30 cellular contexts compared by ENCODE assay signal in genomic region chr17:45387739-45388138, GRCh38.
"Had no signal": no experiment of that assay in that cellular context is flagged by ENCODE, and none has a peak within 500 bp of the region (broad histone marks: within the 10 kb centered on the region; RNA-seq: fewer than 3 reads in every experiment).

No MANE protein-coding gene starts in this region.

- H3K27ac Mint-ChIP-seq: immature natural killer cell; nephron; stimulated activated naive B cell treated with anti-CD40 and anti-IgM and Interleukin-4, amounts not matched to agents 10 μg/mL and 1 μg/mL and 100 μg/mL, for 72 hours had no signal

- H3K4me1 ChIP-seq: prostate gland, testis had no signal

- ATAC-seq: left colon; left lung; lower lobe of right lung; naive thymus-derived CD8-positive, alpha-beta T cell; pancreas; right cardiac atrium; stimulated activated naive B cell treated with anti-CD40 and anti-IgM and Interleukin-4, amounts not matched to agents 10 μg/mL and 1 μg/mL and 100 μg/mL, for 72 hours; stimulated activated naive CD8-positive, alpha-beta T cell treated with anti-CD3 and anti-CD28 coated beads, Interleukin-15, Interleukin-2, amounts not matched to agents 100 U/mL and 50 U/mL, for 24 hours had no signal

- H3K4me3 Mint-ChIP-seq: immature natural killer cell; nephron; neural crest cell; stimulated activated naive B cell treated with anti-CD40 and anti-IgM and Interleukin-4, amounts not matched to agents 10 μg/mL and 1 μg/mL and 100 μg/mL, for 72 hours had no signal

- FAIRE-seq: islet of Langerhans, kidney, pancreas, small intestine had no signal

- H3K36me3 Mint-ChIP-seq: immature natural killer cell; naive thymus-derived CD8-positive, alpha-beta T cell had no signal

- DNase-seq: hypothalamus; immature natural killer cell; kidney; left colon; left lung; lower lobe of right lung; mammary epithelial cell; mesenchymal stem cell; naive thymus-derived CD8-positive, alpha-beta T cell; nucleus accumbens; pancreas; posterior cingulate gyrus; retina; sigmoid colon; small intestine; spleen; stimulated activated CD4-positive, alpha-beta T cell treated with anti-CD3 and anti-CD28 coated beads, Interleukin-4, amount 100 ng/mL, for 24 hours; stimulated activated naive B cell treated with anti-CD40 and anti-IgM and Interleukin-4, amounts not matched to agents 10 μg/mL and 1 μg/mL and 100 μg/mL, for 72 hours; stimulated activated naive CD8-positive, alpha-beta T cell treated with anti-CD3 and anti-CD28 coated beads, Interleukin-15, Interleukin-2, amounts not matched to agents 100 U/mL and 50 U/mL, for 24 hours; stomach; testis; thyroid gland; transverse colon; upper lobe of left lung had no signal

- H3K9me3 Mint-ChIP-seq: immature natural killer cell; naive thymus-derived CD8-positive, alpha-beta T cell; nephron; neural crest cell; stimulated activated naive B cell treated with anti-CD40 and anti-IgM and Interleukin-4, amounts not matched to agents 10 μg/mL and 1 μg/mL and 100 μg/mL, for 72 hours had no signal

- H3K4me1 Mint-ChIP-seq: neural crest cell had no signal

- H3K27me3 ChIP-seq: left lung, pancreas, sigmoid colon, testis, thyroid gland, upper lobe of left lung, vagina had no signal

- H3K4me3 ChIP-seq: left lung, lower lobe of right lung, pancreas, prostate gland, sigmoid colon, spleen, stomach, testis, thyroid gland, transverse colon, upper lobe of left lung, vagina had no signal

- H3K36me3 ChIP-seq: left lung, lower lobe of right lung, pancreas, prostate gland, sigmoid colon, spleen, stomach, thyroid gland, transverse colon, upper lobe of left lung, vagina had no signal

- H3K9me3 ChIP-seq: left lung, lower lobe of right lung, pancreas, prostate gland, sigmoid colon, spleen, stomach, testis, thyroid gland, transverse colon, upper lobe of left lung, vagina had no signal

- H3K27ac ChIP-seq: left lung, lower lobe of right lung, pancreas, prostate gland, sigmoid colon, spleen, stomach, testis, thyroid gland, transverse colon, upper lobe of left lung, vagina had no signal
